Comparison of ENCODE assay signal across 20 cellular contexts in genomic region chr4:160414516-160414915, GRCh38.
"Had no signal": no experiment of that assay in that cellular context is flagged by ENCODE, and none has a peak within 500 bp of the region (broad histone marks: within the 10 kb centered on the region; RNA-seq: fewer than 3 reads in every experiment).

No MANE protein-coding gene starts in this region.

- H3K4me3 ChIP-seq: adrenal gland, Peyer's patch, SJCRH30 had no signal

- H3K4me1 Mint-ChIP-seq: activated CD4-positive, alpha-beta T cell treated with anti-CD3 and anti-CD28 coated beads for 36 hours; activated naive CD8-positive, alpha-beta T cell treated with anti-CD3 and anti-CD28 coated beads, Interleukin-2, amount 10 ng/mL, durations not matched to agents 7 days and 5 days had no signal

- H3K4me3 Mint-ChIP-seq: activated CD4-positive, alpha-beta T cell treated with anti-CD3 and anti-CD28 coated beads for 36 hours; activated CD8-positive, alpha-beta T cell treated with anti-CD3 and anti-CD28 coated beads for 36 hours; activated naive CD8-positive, alpha-beta T cell treated with anti-CD3 and anti-CD28 coated beads, Interleukin-2, amount 10 ng/mL, durations not matched to agents 7 days and 5 days had no signal

- ATAC-seq: activated CD4-positive, alpha-beta T cell treated with anti-CD3 and anti-CD28 coated beads for 36 hours; activated CD8-positive, alpha-beta T cell treated with anti-CD3 and anti-CD28 coated beads for 36 hours had no signal

- H3K27me3 Mint-ChIP-seq: activated CD4-positive, alpha-beta T cell treated with anti-CD3 and anti-CD28 coated beads for 36 hours; activated CD8-positive, alpha-beta T cell treated with anti-CD3 and anti-CD28 coated beads for 36 hours; activated naive CD8-positive, alpha-beta T cell treated with anti-CD3 and anti-CD28 coated beads, Interleukin-2, amount 10 ng/mL, durations not matched to agents 7 days and 5 days had no signal

- H3K27ac Mint-ChIP-seq: activated CD4-positive, alpha-beta T cell treated with anti-CD3 and anti-CD28 coated beads for 36 hours; activated CD8-positive, alpha-beta T cell treated with anti-CD3 and anti-CD28 coated beads for 36 hours; activated naive CD8-positive, alpha-beta T cell treated with anti-CD3 and anti-CD28 coated beads, Interleukin-2, amount 10 ng/mL, durations not matched to agents 7 days and 5 days had no signal

- H3K9me3 Mint-ChIP-seq: activated naive CD8-positive, alpha-beta T cell treated with anti-CD3 and anti-CD28 coated beads, Interleukin-2, amount 10 ng/mL, durations not matched to agents 7 days and 5 days had no signal

- H3K36me3 Mint-ChIP-seq: activated naive CD8-positive, alpha-beta T cell treated with anti-CD3 and anti-CD28 coated beads, Interleukin-2, amount 10 ng/mL, durations not matched to agents 7 days and 5 days had no signal

- DNase-seq: activated CD4-positive, alpha-beta T cell treated with anti-CD3 and anti-CD28 coated beads for 36 hours; activated CD8-positive, alpha-beta memory T cell treated with anti-CD3 and anti-CD28 coated beads, Interleukin-2, amount 50 U/mL, for 48 hours; activated CD8-positive, alpha-beta T cell treated with anti-CD3 and anti-CD28 coated beads for 36 hours; activated naive CD4-positive, alpha-beta T cell treated with anti-CD3 and anti-CD28 coated beads, Interleukin-2, amount 50 U/mL, for 16 hours; activated naive CD8-positive, alpha-beta T cell treated with anti-CD3 and anti-CD28 coated beads, Interleukin-2, amount 10 ng/mL, durations not matched to agents 7 days and 5 days; activated T-cell treated with anti-CD3 and anti-CD28 coated beads, Interleukin-2, amount 50 U/mL, for 1 hour; adrenal gland; anterior cingulate cortex; KG1; NCI-H1092; NCI-H1436; NCI-H1694 treated with DMSO at 0.1 percent for 48 hours; NCI-H2081; NCI-H526; NCI-H774; Peyer's patch; Right ventricle myocardium superior; SJCRH30; SK-N-SH; T-helper 1 cell had no signal
